In the genomic region with DNA sequence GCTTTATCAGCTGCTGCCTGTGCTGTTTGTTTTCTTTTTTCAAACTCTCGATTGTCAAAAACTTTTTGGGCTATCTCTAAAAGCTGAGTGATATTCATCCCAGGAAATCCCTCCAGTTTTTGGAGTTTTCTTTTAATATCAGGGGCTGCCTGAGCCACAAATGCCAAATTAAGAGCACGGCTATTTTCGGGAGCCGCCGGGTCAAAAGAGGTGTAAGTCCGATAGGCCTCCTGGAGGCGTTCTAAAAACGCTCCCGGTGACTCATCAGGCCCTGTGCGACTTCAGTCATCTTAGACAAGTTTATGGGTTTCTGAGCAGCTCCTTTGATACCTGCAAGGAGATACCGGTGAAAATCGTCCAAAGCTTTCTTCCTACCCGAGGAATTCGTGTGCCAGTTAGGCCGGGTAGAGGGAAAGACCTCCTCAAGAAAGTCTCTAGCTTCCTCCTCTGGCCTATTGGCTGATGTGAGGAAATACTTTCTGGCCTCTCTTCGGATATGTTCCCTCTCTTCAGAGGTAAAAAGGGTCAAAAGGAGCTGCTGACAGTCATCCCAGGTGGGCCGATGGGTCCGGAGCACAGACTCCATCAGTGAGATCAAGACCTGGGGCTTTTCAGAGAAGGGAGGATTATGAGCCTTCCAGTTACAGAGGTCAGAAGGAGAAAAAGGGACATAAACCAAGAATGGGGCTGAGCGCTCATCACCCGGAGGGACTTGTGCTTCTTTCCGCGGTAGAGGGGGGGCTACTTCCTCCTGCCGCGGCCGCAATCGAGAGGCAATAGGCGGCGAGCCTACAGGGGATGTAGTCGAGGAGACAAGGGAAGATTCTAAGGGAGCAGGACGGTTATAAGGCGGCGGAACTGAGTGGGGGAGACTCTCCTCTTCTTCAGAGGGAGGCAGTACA, we compare ENCODE assay signal across 10 cellular contexts.
A peak's percentile ranks its signal among the peaks of the same experiment; 100 is the strongest.
DNase-seq lines count a peak whose midpoint lies in the region; ATAC-seq and TF ChIP-seq lines count a peak whose summit lies in the region.
"Had no signal": no experiment of that assay in that cellular context is flagged by ENCODE, and none has a peak within 500 bp of the region (broad histone marks: within the 10 kb centered on the region; RNA-seq: fewer than 3 reads in every experiment).

No MANE protein-coding gene starts in this region.

- H3K4me1 Mint-ChIP-seq in CD4-positive, CD25-positive, alpha-beta regulatory T cell, result peaks cover 0 to 11% (median 10%) of the 10 kb centered on the region in 4 donors
- H3K4me1 Mint-ChIP-seq in activated CD8-positive, alpha-beta T cell treated with anti-CD3 and anti-CD28 coated beads, Interleukin-2, amount 10 ng/mL, durations not matched to agents 7 days and 5 days (ENCODE audit: low read depth), result peaks cover 5% of the 10 kb centered on the region
- H3K4me1 Mint-ChIP-seq in memory B cell, result no peaks in the 10 kb centered on the region

- WGBS in testis, 2 donors, result 12 to 15% methylated on average over 31 to 32 of the region's 32 CpGs

- no peak overlapping the region for H3K27ac ChIP-seq in CD4-positive, CD25-positive, alpha-beta regulatory T cell (ENCODE audit: insufficient read depth, low read length, poor library complexity, severe bottlenecking)
- H3K27ac ChIP-seq in HUES6 (ENCODE audit: low read depth, low read length), result no peak overlapping the region
- no peak overlapping the region for H3K27ac ChIP-seq in testis
- H3K27ac ChIP-seq in WERI-Rb-1, result no peak overlapping the region
- H3K27ac ChIP-seq: BLaER1, RWPE1 had no signal

- no peak overlapping the region for H3K4me3 ChIP-seq in CD4-positive, CD25-positive, alpha-beta regulatory T cell (ENCODE audit: low read depth, low read length)
- H3K4me3 ChIP-seq in HUES6 (ENCODE audit: low read depth, low read length) (peak overlapping the region; percentile 62), testis (no peak overlapping the region), WERI-Rb-1 (ENCODE audit: low read depth, low read length) (no peak overlapping the region)
- H3K4me3 ChIP-seq: BLaER1 had no signal

- peak overlapping the region; percentile 26 to 72 (median 60) for H3K27ac Mint-ChIP-seq in CD4-positive, CD25-positive, alpha-beta regulatory T cell
- H3K27ac Mint-ChIP-seq in activated CD8-positive, alpha-beta T cell treated with anti-CD3 and anti-CD28 coated beads, Interleukin-2, amount 10 ng/mL, durations not matched to agents 7 days and 5 days, result peak overlapping the region; percentile 78
- peak overlapping the region; percentile 5 for H3K27ac Mint-ChIP-seq in memory B cell

- intact Hi-C loops in testis (cut with DNase I; ENCODE audit: low total_unique reads), result no loop called here

- peak overlapping the region; percentile 71 for H3K9ac ChIP-seq in HUES6 (ENCODE audit: low read length)
- H3K9ac ChIP-seq: BLaER1 had no signal

- peaks cover 11% of the 10 kb centered on the region for H3K36me3 Mint-ChIP-seq in CD4-positive, CD25-positive, alpha-beta regulatory T cell
- H3K36me3 Mint-ChIP-seq in activated CD8-positive, alpha-beta T cell treated with anti-CD3 and anti-CD28 coated beads, Interleukin-2, amount 10 ng/mL, durations not matched to agents 7 days and 5 days (ENCODE audit: low read depth), result peaks cover 25% of the 10 kb centered on the region
- peaks cover 6% of the 10 kb centered on the region for H3K36me3 Mint-ChIP-seq in memory B cell

- no peaks in the 10 kb centered on the region for H3K36me3 ChIP-seq in CD4-positive, CD25-positive, alpha-beta regulatory T cell (ENCODE audit: control insufficient read depth, insufficient read depth, low read length)
- H3K36me3 ChIP-seq in HUES6 (ENCODE audit: control insufficient read depth, insufficient read depth, low read length) (no peaks in the 10 kb centered on the region; the same call in 1 of the 2 replicates), testis (ENCODE audit: low read depth, missing control alignments) (no peaks in the 10 kb centered on the region), WERI-Rb-1 (no peaks in the 10 kb centered on the region)
- H3K36me3 ChIP-seq: BLaER1 had no signal

- H3K4me3 Mint-ChIP-seq in CD4-positive, CD25-positive, alpha-beta regulatory T cell, result peak overlapping the region; percentile 13 to 70 (median 35)
- H3K4me3 Mint-ChIP-seq in activated CD8-positive, alpha-beta T cell treated with anti-CD3 and anti-CD28 coated beads, Interleukin-2, amount 10 ng/mL, durations not matched to agents 7 days and 5 days, result peak overlapping the region; percentile 35
- no peak overlapping the region for H3K4me3 Mint-ChIP-seq in memory B cell

- POLR2A ChIA-PET in activated CD8-positive, alpha-beta T cell treated with anti-CD3 and anti-CD28 coated beads, Interleukin-2, amount 10 ng/mL, durations not matched to agents 7 days and 5 days (lab: Charles Lee), result interaction anchor here (0.8 to 1.5 kb wide), 2 partner anchors 23 to 123 kb away, joined by 5 to 8 read pairs; no protein-coding TSS in a partner anchor

- peaks cover 99% of the 10 kb centered on the region for H3K27me3 Mint-ChIP-seq in CD4-positive, CD25-positive, alpha-beta regulatory T cell
- peaks cover 91% of the 10 kb centered on the region for H3K27me3 Mint-ChIP-seq in activated CD8-positive, alpha-beta T cell treated with anti-CD3 and anti-CD28 coated beads, Interleukin-2, amount 10 ng/mL, durations not matched to agents 7 days and 5 days (ENCODE audit: low read depth)
- H3K27me3 Mint-ChIP-seq in memory B cell, result peaks cover 44% of the 10 kb centered on the region

- TF ChIP-seq POLR2A in testis (IDR thresholded peaks at IDR 0.05), result no peak

- peaks cover 14 to 30% of the 10 kb centered on the region in 2 experiments for H3K9me3 ChIP-seq in CD4-positive, CD25-positive, alpha-beta regulatory T cell (ENCODE audit: control insufficient read depth in 2 of 2, low read length in 2 of 2)
- H3K9me3 ChIP-seq in HUES6 (ENCODE audit: control insufficient read depth, insufficient read depth, low read depth, low read length) (no peaks in the 10 kb centered on the region), testis (no peaks in the 10 kb centered on the region), WERI-Rb-1 (ENCODE audit: severe bottlenecking) (peaks cover 61% of the 10 kb centered on the region)

- no peaks in the 10 kb centered on the region for H3K4me1 ChIP-seq in CD4-positive, CD25-positive, alpha-beta regulatory T cell (ENCODE audit: control insufficient read depth, insufficient read depth, low read length, poor library complexity, severe bottlenecking)
- peaks cover 40% of the 10 kb centered on the region for H3K4me1 ChIP-seq in HUES6 (ENCODE audit: control insufficient read depth, insufficient read depth, low read length)
- no peaks in the 10 kb centered on the region for H3K4me1 ChIP-seq in testis

- DNase-seq in CD4-positive, CD25-positive, alpha-beta regulatory T cell, result no peak
- DNase-seq in activated CD8-positive, alpha-beta T cell treated with anti-CD3 and anti-CD28 coated beads, Interleukin-2, amount 10 ng/mL, durations not matched to agents 7 days and 5 days, result no peak
- DNase-seq in memory B cell (ENCODE audit: low spot score in 2 of 2) (no peak), testis (no peak), WERI-Rb-1 (no peak), NCI-H2029 (lab: John Stamatoyannopoulos, UW) (no peak), GF-D8 (lab: John Stamatoyannopoulos, UW) (no peak)

- CTCF ChIA-PET in activated CD8-positive, alpha-beta T cell treated with anti-CD3 and anti-CD28 coated beads, Interleukin-2, amount 10 ng/mL, durations not matched to agents 7 days and 5 days (lab: Charles Lee), result no interaction called here

- TF ChIP-seq CTCF in testis (IDR thresholded peaks at IDR 0.05) (no peak), WERI-Rb-1 (IDR thresholded peaks at IDR 0.05; ENCODE audit: low read depth, low read length) (no peak)

- peaks cover 73% of the 10 kb centered on the region for H3K27me3 ChIP-seq in CD4-positive, CD25-positive, alpha-beta regulatory T cell (ENCODE audit: control insufficient read depth, insufficient read depth, low read length)
- H3K27me3 ChIP-seq in HUES6 (ENCODE audit: control insufficient read depth, insufficient read depth, low read length), result peaks cover 91% of the 10 kb centered on the region
- H3K27me3 ChIP-seq in testis, result peaks cover 3% of the 10 kb centered on the region
- peaks cover 100% of the 10 kb centered on the region for H3K27me3 ChIP-seq in WERI-Rb-1 (ENCODE audit: insufficient read depth, low read depth, severe bottlenecking)

- ATAC-seq in CD4-positive, CD25-positive, alpha-beta regulatory T cell (ENCODE audit: low read depth in 2 of 2), result no peak
- ATAC-seq in activated CD8-positive, alpha-beta T cell treated with anti-CD3 and anti-CD28 coated beads, Interleukin-2, amount 10 ng/mL, durations not matched to agents 7 days and 5 days, result no peak
- no peak for ATAC-seq in memory B cell (ENCODE audit: low read depth)

- peaks cover 0 to 37% (median 11%) of the 10 kb centered on the region in 7 donors for H3K9me3 Mint-ChIP-seq in CD4-positive, CD25-positive, alpha-beta regulatory T cell
- H3K9me3 Mint-ChIP-seq in activated CD8-positive, alpha-beta T cell treated with anti-CD3 and anti-CD28 coated beads, Interleukin-2, amount 10 ng/mL, durations not matched to agents 7 days and 5 days (ENCODE audit: insufficient read depth), result peaks cover 10% of the 10 kb centered on the region
- H3K9me3 Mint-ChIP-seq in memory B cell, result peaks cover 8% of the 10 kb centered on the region

Comparison
In these comparisons a context has a peak if more than half of its experiments do, and no peak if none do; other contexts are left out.
1. H3K27ac Mint-ChIP-seq: peak in every context shown above with its lines; median percentile 78 in activated CD8-positive, alpha-beta T cell treated with anti-CD3 and anti-CD28 coated beads, Interleukin-2, amount 10 ng/mL, durations not matched to agents 7 days and 5 days; 60 in CD4-positive, CD25-positive, alpha-beta regulatory T cell; 5 in memory B cell.